Comparison of ENCODE assay signal across 20 cellular contexts in the genomic region with DNA sequence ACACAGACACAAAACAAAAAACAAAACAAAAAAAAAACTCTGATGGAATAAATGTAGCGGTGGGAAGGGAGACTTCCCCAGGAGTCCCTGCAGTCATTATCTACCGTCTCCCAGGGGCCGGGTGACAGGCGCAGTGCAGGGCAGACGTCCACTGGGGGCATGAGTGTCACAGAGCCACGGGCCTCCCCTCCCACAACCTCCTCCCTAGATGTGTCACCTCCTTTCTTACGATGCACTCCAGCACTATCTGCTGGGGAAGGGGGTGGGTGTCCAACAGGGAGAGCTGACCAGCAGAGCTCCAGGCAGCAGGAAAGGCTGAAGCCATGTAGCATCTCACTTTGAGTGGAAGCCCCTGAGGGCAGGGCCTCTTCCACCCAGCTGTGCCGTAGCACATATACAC.
DNase-seq lines count a peak whose midpoint lies in the region; ATAC-seq and TF ChIP-seq lines count a peak whose summit lies in the region.
"Had no signal": no experiment of that assay in that cellular context is flagged by ENCODE, and none has a peak within 500 bp of the region (broad histone marks: within the 10 kb centered on the region; RNA-seq: fewer than 3 reads in every experiment).

No MANE protein-coding gene starts in this region.

- H3F3A ChIP-seq in GM23338 (replicated peaks; ENCODE audit: low read depth) (no peaks in the 10 kb centered on the region), PC-3 (ENCODE audit: low read length, unreplicated experiment) (no peaks in the 10 kb centered on the region)

- H3K79me2 ChIP-seq in DND-41 (ENCODE audit: insufficient read depth, low read length) (no peaks in the 10 kb centered on the region), GM23338 (replicated peaks; ENCODE audit: insufficient read depth) (no peaks in the 10 kb centered on the region), PC-3 (ENCODE audit: low read length) (no peaks in the 10 kb centered on the region)

- H3K36me3 ChIP-seq in DND-41 (ENCODE audit: insufficient read depth, low read length) (no peaks in the 10 kb centered on the region), GM23338 (ENCODE audit: insufficient read depth) (no peaks in the 10 kb centered on the region), PC-3 (ENCODE audit: low read depth, low read length) (no peaks in the 10 kb centered on the region)
- H3K36me3 ChIP-seq: adrenal gland, left lung, sigmoid colon, SJSA1 had no signal

- H3K27me3 ChIP-seq in DND-41 (ENCODE audit: insufficient read depth, low read length, poor library complexity) (no peaks in the 10 kb centered on the region), GM23338 (ENCODE audit: insufficient read depth) (no peaks in the 10 kb centered on the region), PC-3 (ENCODE audit: low read length) (no peaks in the 10 kb centered on the region)
- H3K27me3 ChIP-seq: adrenal gland, left lung, sigmoid colon, SJSA1 had no signal

- peaks cover 2% of the 10 kb centered on the region; the same call in 1 of the 2 replicates for H3K9me2 ChIP-seq in GM23338 (ENCODE audit: insufficient read depth)
- no peaks in the 10 kb centered on the region for H3K9me2 ChIP-seq in PC-3 (replicated peaks; ENCODE audit: low read length)

- peaks cover 8% of the 10 kb centered on the region for H3K27me3 Mint-ChIP-seq in GM23338 (ENCODE audit: insufficient read depth, low read depth, poor library complexity)

- H3K4me3 Mint-ChIP-seq in GM23338: no peak overlapping the region
- H3K4me3 Mint-ChIP-seq: activated CD4-positive, alpha-beta memory T cell treated with anti-CD3 and anti-CD28 coated beads, Interleukin-2, amount 10 ng/mL, durations not matched to agents 7 days and 5 days; central memory CD8-positive, alpha-beta T cell; effector memory CD8-positive, alpha-beta T cell had no signal

- H3K4me2 ChIP-seq in DND-41 (ENCODE audit: insufficient read depth, low read length): no peak overlapping the region
- H3K4me2 ChIP-seq in GM23338: no peak overlapping the region
- no peak overlapping the region for H3K4me2 ChIP-seq in PC-3 (ENCODE audit: low read length)

- H3K4me1 ChIP-seq in DND-41 (ENCODE audit: insufficient read depth, low read length) (peaks cover 8% of the 10 kb centered on the region), GM23338 (ENCODE audit: insufficient read depth) (peaks cover 6% of the 10 kb centered on the region; the same call in 1 of the 2 replicates), PC-3 (ENCODE audit: insufficient read depth, low read length) (peaks cover 12% of the 10 kb centered on the region)
- H3K4me1 ChIP-seq: adrenal gland, Caco-2 had no signal

- H3K36me3 Mint-ChIP-seq in GM23338 (ENCODE audit: low read depth): no peaks in the 10 kb centered on the region

- intact Hi-C loops in PC-3 (cut with micrococcal nuclease): no loop called here

- H4K20me1 ChIP-seq in DND-41 (ENCODE audit: insufficient read depth, low read length): no peaks in the 10 kb centered on the region
- H4K20me1 ChIP-seq in GM23338 (replicated peaks; ENCODE audit: insufficient read depth): no peaks in the 10 kb centered on the region
- no peaks in the 10 kb centered on the region for H4K20me1 ChIP-seq in PC-3 (ENCODE audit: low read length)

- TF ChIP-seq CTCF in DND-41 (IDR thresholded peaks at IDR 0.05; ENCODE audit: borderline replicate concordance, extremely low read depth, low read length, poor library complexity, severe bottlenecking) (peak; percentile 25), GM23338 (conservative IDR thresholded peaks at IDR 0.05; ENCODE audit: low read depth in 2 of 2) (0 out of 4 replicates have a peak, but pooled peaks have one; percentile 1 to 13), PC-3 (conservative IDR thresholded peaks at IDR 0.05; ENCODE audit: low read depth, low read length) (no peak; the same call in 1 of the 2 replicates)

- POLR2A ChIA-PET in PC-3 (lab: Charles Lee; ENCODE audit: unreplicated experiment): no interaction called here

- H3K4me3 ChIP-seq in DND-41 (ENCODE audit: low read depth in 1 of 2, low read length in 2 of 2): no peak overlapping the region
- no peak overlapping the region for H3K4me3 ChIP-seq in GM23338
- H3K4me3 ChIP-seq in PC-3 (ENCODE audit: low read length): no peak overlapping the region
- H3K4me3 ChIP-seq: adrenal gland, left lung, sigmoid colon, SJSA1 had no signal

- H3K27ac ChIP-seq in DND-41 (ENCODE audit: low read length) (no peak overlapping the region), GM23338 (ENCODE audit: low read depth) (no peak overlapping the region), PC-3 (ENCODE audit: low read length) (no peak overlapping the region)
- H3K27ac ChIP-seq: adrenal gland, HL-60, left lung, sigmoid colon, SJSA1 had no signal

- no peaks in the 10 kb centered on the region for H3K9me3 ChIP-seq in DND-41 (ENCODE audit: insufficient read depth, low read length, severe bottlenecking)
- no peaks in the 10 kb centered on the region for H3K9me3 ChIP-seq in PC-3 (ENCODE audit: low read length)
- H3K9me3 ChIP-seq: adrenal gland, Caco-2, left lung, sigmoid colon had no signal

- H3K9me3 Mint-ChIP-seq in GM23338: no peaks in the 10 kb centered on the region
- H3K9me3 Mint-ChIP-seq: activated CD4-positive, alpha-beta memory T cell treated with anti-CD3 and anti-CD28 coated beads, Interleukin-2, amount 10 ng/mL, durations not matched to agents 7 days and 5 days; central memory CD8-positive, alpha-beta T cell; effector memory CD8-positive, alpha-beta T cell had no signal

- ATAC-seq in DND-41 (ENCODE audit: insufficient read depth, low read depth) (no peak), GM23338 (peak; percentile 28), PC-3 (peak; percentile 77; the same call in 1 of the 2 replicates), GM21825 (IDR thresholded peaks at IDR 0.05; ENCODE audit: unreplicated experiment) (no peak), GM19452 (IDR thresholded peaks at IDR 0.05; ENCODE audit: unreplicated experiment) (no peak)
- ATAC-seq: effector memory CD8-positive, alpha-beta T cell; left lung had no signal

- CTCF ChIA-PET in PC-3 (lab: Charles Lee): no interaction called here

- DNase-seq in DND-41: no peak
- DNase-seq in GM23338 (ENCODE audit: low spot score): peak; percentile 33
- peak; percentile 36 for DNase-seq in PC-3
- peak; percentile 68 for DNase-seq in islet precursor cell
- DNase-seq in HK-2 (ENCODE audit: unreplicated experiment): no peak
- DNase-seq in D341Med (ENCODE audit: low spot score): no peak
- DNase-seq: activated CD4-positive, alpha-beta memory T cell treated with anti-CD3 and anti-CD28 coated beads, Interleukin-2, amount 10 ng/mL, durations not matched to agents 7 days and 5 days; Caco-2; effector memory CD8-positive, alpha-beta T cell; Kasumi-1; left lung; NCI-H345; sigmoid colon; stimulated activated CD4-positive, alpha-beta T cell treated with anti-CD3 and anti-CD28 coated beads, Interleukin-2, amount 100 ng/mL, for 24 hours had no signal

- H2AFZ ChIP-seq in DND-41 (ENCODE audit: low read depth, low read length) (no peak overlapping the region), GM23338 (no peak overlapping the region), PC-3 (ENCODE audit: low read length) (no peak overlapping the region)

- H3K9ac ChIP-seq in DND-41 (ENCODE audit: low read depth, low read length) (no peak overlapping the region), PC-3 (ENCODE audit: low read length) (no peak overlapping the region)

- H3K27ac Mint-ChIP-seq in GM23338: no peak overlapping the region
- H3K27ac Mint-ChIP-seq: activated CD4-positive, alpha-beta memory T cell treated with anti-CD3 and anti-CD28 coated beads, Interleukin-2, amount 10 ng/mL, durations not matched to agents 7 days and 5 days; effector memory CD8-positive, alpha-beta T cell had no signal

- BruUV-seq in PC-3 (replicated peaks; lab: Mats Ljungman, UMichigan): no TSS peak

- H3K4me1 Mint-ChIP-seq in GM23338: peaks cover 43% of the 10 kb centered on the region

TF ChIP-seq in GM23338, 12 proteins besides CTCF, POLR2A, EP300 and RAD21 (continues in another document):
- no peak for TF ChIP-seq NANOG (IDR thresholded peaks at IDR 0.05; ENCODE audit: borderline replicate concordance)

Comparison
In these comparisons a context has a peak if more than half of its experiments do, and no peak if none do; other contexts are left out.
1. ATAC-seq: peak in GM23338 (single experiment) and PC-3 (single experiment); none in DND-41 (single experiment), GM21825 (single experiment) and GM19452 (single experiment).
2. DNase-seq: peak in GM23338 (single experiment), PC-3 (single experiment) and islet precursor cell (single experiment); none in DND-41 (single experiment), HK-2 (single experiment) and D341Med (single experiment).